In genomic region chr15:84842781-84843180, GRCh38 we compare ENCODE assay signal across 18 cellular contexts. TPM values are rescaled to one million over a fixed set of nuclear protein-coding genes. Genes with fewer than 3 reads are reported as not detected.
DNase-seq lines count a peak whose midpoint lies in the region; ATAC-seq and TF ChIP-seq lines count a peak whose summit lies in the region.
"Had no signal": no experiment of that assay in that cellular context is flagged by ENCODE, and none has a peak within 500 bp of the region (broad histone marks: within the 10 kb centered on the region; RNA-seq: fewer than 3 reads in every experiment).

No MANE protein-coding gene starts in this region.

- H3K9me3 Mint-ChIP-seq in activated CD4-positive, alpha-beta T cell treated with anti-CD3 and anti-CD28 coated beads, Interleukin-2, amount 10 ng/mL, durations not matched to agents 24 days and 14 days = peaks cover 5% of the 10 kb centered on the region

- DNase-seq in heart left ventricle (peak in 2 of 5 donors; percentile 20 to 30), Right ventricle myocardium superior (no peak), coronary artery (ENCODE audit: low spot score) (no peak), tibial artery (no peak), amygdala (lab: John Stamatoyannopoulos, UW) (no peak)
- no peak for DNase-seq in activated CD4-positive, alpha-beta T cell treated with anti-CD3 and anti-CD28 coated beads, Interleukin-2, amount 10 ng/mL, durations not matched to agents 24 days and 14 days
- DNase-seq: C1 segment of cervical spinal cord, GOT3, Kasumi-1, NCI-H1105, NCI-H1694, NCI-H226, NCI-H524 treated with DMSO at 0.1 percent for 48 hours had no signal

- H3K27me3 Mint-ChIP-seq in activated CD4-positive, alpha-beta T cell treated with anti-CD3 and anti-CD28 coated beads, Interleukin-2, amount 10 ng/mL, durations not matched to agents 24 days and 14 days = peaks cover 4% of the 10 kb centered on the region

- H3K27ac ChIP-seq in heart left ventricle = peak overlapping the region in 11 of 12 donors; percentile 85 to 99 (median 96)
- H3K27ac ChIP-seq in coronary artery = peak overlapping the region; percentile 83 to 84
- peak overlapping the region; percentile 32 for H3K27ac ChIP-seq in parathyroid adenoma
- peak overlapping the region; percentile 86 to 96 for H3K27ac ChIP-seq in tibial artery

- no peak for ATAC-seq in heart left ventricle
- no peak for ATAC-seq in Right ventricle myocardium superior (ENCODE audit: poor library complexity)
- ATAC-seq: A549 had no signal

- WGBS in heart left ventricle, 4 donors = 50 to 69% (median 61%) methylated on average over 1 of the region's 1 CpG; no CpG with 5 or more reads in 1 of the 4 donors

- H3K36me3 Mint-ChIP-seq in activated CD4-positive, alpha-beta T cell treated with anti-CD3 and anti-CD28 coated beads, Interleukin-2, amount 10 ng/mL, durations not matched to agents 24 days and 14 days (ENCODE audit: low read depth) = peaks cover 2% of the 10 kb centered on the region
- H3K36me3 Mint-ChIP-seq: IgD-negative memory B cell had no signal

- no peak overlapping the region for H3K4me2 ChIP-seq in parathyroid adenoma (ENCODE audit: low read length)
- H3K4me2 ChIP-seq: A549 had no signal

- no peak overlapping the region for H3K27ac Mint-ChIP-seq in activated CD4-positive, alpha-beta T cell treated with anti-CD3 and anti-CD28 coated beads, Interleukin-2, amount 10 ng/mL, durations not matched to agents 24 days and 14 days
- H3K27ac Mint-ChIP-seq: IgD-negative memory B cell had no signal

- no peak for TF ChIP-seq POLR2A in heart left ventricle (IDR thresholded peaks at IDR 0.05)

- intact Hi-C loops in heart left ventricle (cut with DNase I) = loop anchor here in 1 of 10 donors (5.0 kb wide), 1 partner anchor 75 kb away; no protein-coding TSS in a partner anchor
- intact Hi-C loops in Right ventricle myocardium superior (cut with DNase I) = no loop called here
- intact Hi-C loops in tibial artery (cut with DNase I; ENCODE audit: low total_unique reads) = loop anchor here (5.0 kb wide), 1 partner anchor 70 kb away; no protein-coding TSS in a partner anchor
- intact Hi-C loops in activated CD4-positive, alpha-beta T cell treated with anti-CD3 and anti-CD28 coated beads, Interleukin-2, amount 10 ng/mL, durations not matched to agents 24 days and 14 days (cut with micrococcal nuclease) = no loop called here

- H3K4me3 ChIP-seq in heart left ventricle = no peak overlapping the region
- H3K4me3 ChIP-seq in coronary artery = no peak overlapping the region
- no peak overlapping the region for H3K4me3 ChIP-seq in parathyroid adenoma (ENCODE audit: low read depth, low read length)
- no peak overlapping the region for H3K4me3 ChIP-seq in tibial artery
- H3K4me3 ChIP-seq: A549 had no signal

- H3K9ac ChIP-seq in parathyroid adenoma = no peak overlapping the region

- H3K9me3 ChIP-seq in heart left ventricle = peaks cover 0 to 7% (median 0%) of the 10 kb centered on the region in 12 donors
- no peaks in the 10 kb centered on the region for H3K9me3 ChIP-seq in parathyroid adenoma (ENCODE audit: control insufficient read depth, low read length)
- no peaks in the 10 kb centered on the region for H3K9me3 ChIP-seq in tibial artery

- no peak overlapping the region for H3K4me3 Mint-ChIP-seq in activated CD4-positive, alpha-beta T cell treated with anti-CD3 and anti-CD28 coated beads, Interleukin-2, amount 10 ng/mL, durations not matched to agents 24 days and 14 days
- H3K4me3 Mint-ChIP-seq: IgD-negative memory B cell had no signal

- H2AFZ ChIP-seq in parathyroid adenoma = no peak overlapping the region

- H3K4me1 ChIP-seq in heart left ventricle = peaks cover 0 to 67% (median 34%) of the 10 kb centered on the region in 12 donors
- peaks cover 27% of the 10 kb centered on the region for H3K4me1 ChIP-seq in parathyroid adenoma
- H3K4me1 ChIP-seq in tibial artery = peaks cover 3 to 71% (median 38%) of the 10 kb centered on the region in 4 donors

- no peaks in the 10 kb centered on the region for H3K4me1 Mint-ChIP-seq in activated CD4-positive, alpha-beta T cell treated with anti-CD3 and anti-CD28 coated beads, Interleukin-2, amount 10 ng/mL, durations not matched to agents 24 days and 14 days
- H3K4me1 Mint-ChIP-seq: IgD-negative memory B cell had no signal

- H3K36me3 ChIP-seq in heart left ventricle (peaks cover 0 to 32% (median 11%) of the 10 kb centered on the region in 9 donors), parathyroid adenoma (ENCODE audit: control insufficient read depth, insufficient read depth, low read length) (no peaks in the 10 kb centered on the region), tibial artery (peaks cover 0 to 9% (median 0%) of the 10 kb centered on the region in 3 donors)

- H3K27me3 ChIP-seq in heart left ventricle = no peaks in the 10 kb centered on the region
- H3K27me3 ChIP-seq in parathyroid adenoma (ENCODE audit: control insufficient read depth, insufficient read depth, low read length) = no peaks in the 10 kb centered on the region
- H3K27me3 ChIP-seq in tibial artery = no peaks in the 10 kb centered on the region

- TF ChIP-seq CTCF in heart left ventricle (IDR thresholded peaks at IDR 0.05) (no peak), coronary artery (IDR thresholded peaks at IDR 0.05) (no peak), parathyroid adenoma (IDR thresholded peaks at IDR 0.05) (no peak), tibial artery (IDR thresholded peaks at IDR 0.05) (no peak)

- H3K79me2 ChIP-seq in parathyroid adenoma = no peaks in the 10 kb centered on the region

RNA-seq across cellular contexts. Expression of gene ALPK3, which starts 25.6 kb away (rescaled TPM):
- total RNA-seq in heart left ventricle (100 to 1,000 TPM in 8 of 9 donors, 10 to 100 TPM in 1; 82.2 to 258 (median 172) TPM), Right ventricle myocardium superior (114 TPM)
- polyA plus RNA-seq in heart left ventricle = 100 to 1,000 TPM; 110 to 144 TPM
- 0.09 and 0.21 TPM in 2 replicates for total RNA-seq in activated CD4-positive, alpha-beta T cell treated with anti-CD3 and anti-CD28 coated beads, Interleukin-2, amount 10 ng/mL, durations not matched to agents 24 days and 14 days
- polyA plus RNA-seq: IgD-negative memory B cell had no signal

RNA-seq across cellular contexts. Expression of gene SLC28A1, which starts 41.7 kb away (rescaled TPM):
- 1 to 10 TPM in 3 of 9 donors, under 1 TPM in 5, not detected in 1; 0.14 to 2.9 (median 0.74) TPM for total RNA-seq in heart left ventricle
- polyA plus RNA-seq in heart left ventricle = 1 to 10 TPM in 1 of 2 donors, under 1 TPM in 1; 0.17 to 1.9 TPM
- 0.46 TPM for total RNA-seq in Right ventricle myocardium superior
- total RNA-seq in activated CD4-positive, alpha-beta T cell treated with anti-CD3 and anti-CD28 coated beads, Interleukin-2, amount 10 ng/mL, durations not matched to agents 24 days and 14 days = not detected in 2 replicates
- total RNA-seq: Daoy, HT1080 had no signal
- polyA plus RNA-seq: IgD-negative memory B cell had no signal

Comparison
In these comparisons a context has a peak if more than half of its experiments do, and no peak if none do; other contexts are left out.
1. H3K27ac ChIP-seq: peak in every context shown above with its lines; median percentile 96 in heart left ventricle; 91 in tibial artery; 84 in coronary artery; 32 in parathyroid adenoma.
2. RNA of gene ALPK3, which starts 25.6 kb away (total RNA-seq): 82.2 to 258 TPM in heart left ventricle and 114 TPM in Right ventricle myocardium superior (single experiment); 0.09 to 0.21 TPM in activated CD4-positive, alpha-beta T cell treated with anti-CD3 and anti-CD28 coated beads, Interleukin-2, amount 10 ng/mL, durations not matched to agents 24 days and 14 days; every median in the first group is over 10 times any median in the second.